12 cellular contexts compared by ENCODE assay signal in genomic region chr14:93269341-93270068, GRCh38.
DNase-seq lines count a peak whose midpoint lies in the region; ATAC-seq and TF ChIP-seq lines count a peak whose summit lies in the region.
"Had no signal": no experiment of that assay in that cellular context is flagged by ENCODE, and none has a peak within 500 bp of the region (broad histone marks: within the 10 kb centered on the region; RNA-seq: fewer than 3 reads in every experiment).

No MANE protein-coding gene starts in this region.

- H3K4me3 Mint-ChIP-seq in mesothelial cell of epicardium = no peak overlapping the region

- H3K36me3 Mint-ChIP-seq in mesothelial cell of epicardium = peaks cover 8% of the 10 kb centered on the region

- ATAC-seq in HG03571 (IDR thresholded peaks at IDR 0.05; ENCODE audit: unreplicated experiment) = no peak
- no peak for ATAC-seq in GM21381 (IDR thresholded peaks at IDR 0.05; ENCODE audit: unreplicated experiment)
- no peak for ATAC-seq in GM21390 (IDR thresholded peaks at IDR 0.05; ENCODE audit: unreplicated experiment)

- DNase-seq in AG10803 (ENCODE audit: low read depth) (peak; percentile 57), NCI-H460 (ENCODE audit: extremely low read depth, low read depth) (peak; percentile 76), epithelial cell of prostate (ENCODE audit: low read depth, low spot score) (peak; percentile 41), mesothelial cell of epicardium (ENCODE audit: low spot score in 2 of 2, unreplicated experiment in 2 of 2) (no peak), amniotic stem cell (lab: John Stamatoyannopoulos, UW) (no peak)
- DNase-seq: activated gamma-delta T cell; DND-41; NCI-H1436 treated with DMSO at 0.1 percent for 48 hours; stimulated activated CD4-positive, alpha-beta T cell treated with anti-CD3 and anti-CD28 coated beads, Interleukin-4, amount 100 ng/mL, for 24 hours had no signal

- peak overlapping the region; percentile 54 for H3K27ac ChIP-seq in epithelial cell of prostate

- peak overlapping the region; percentile 14 for H3K27ac Mint-ChIP-seq in mesothelial cell of epicardium

- H3K27me3 Mint-ChIP-seq in mesothelial cell of epicardium (ENCODE audit: low read depth) = no peaks in the 10 kb centered on the region

- TF ChIP-seq CTCF in AG10803 (conservative IDR thresholded peaks at IDR 0.05; ENCODE audit: low read length) (no peak), mesothelial cell of epicardium (IDR thresholded peaks at IDR 0.05; ENCODE audit: unreplicated experiment) (no peak)

- no peaks in the 10 kb centered on the region for H3K9me3 Mint-ChIP-seq in mesothelial cell of epicardium

- H3K4me3 ChIP-seq in AG10803 (ENCODE audit: low read length) = no peak overlapping the region

- H3K4me1 Mint-ChIP-seq in mesothelial cell of epicardium = no peaks in the 10 kb centered on the region

Comparison
In these comparisons a context has a peak if more than half of its experiments do, and no peak if none do; other contexts are left out.
1. DNase-seq: peak in AG10803 (single experiment), NCI-H460 (single experiment) and epithelial cell of prostate (single experiment); none in mesothelial cell of epicardium (0 of 2) and amniotic stem cell (single experiment).